Comparison of ENCODE assay signal across 9 cellular contexts in the genomic region with DNA sequence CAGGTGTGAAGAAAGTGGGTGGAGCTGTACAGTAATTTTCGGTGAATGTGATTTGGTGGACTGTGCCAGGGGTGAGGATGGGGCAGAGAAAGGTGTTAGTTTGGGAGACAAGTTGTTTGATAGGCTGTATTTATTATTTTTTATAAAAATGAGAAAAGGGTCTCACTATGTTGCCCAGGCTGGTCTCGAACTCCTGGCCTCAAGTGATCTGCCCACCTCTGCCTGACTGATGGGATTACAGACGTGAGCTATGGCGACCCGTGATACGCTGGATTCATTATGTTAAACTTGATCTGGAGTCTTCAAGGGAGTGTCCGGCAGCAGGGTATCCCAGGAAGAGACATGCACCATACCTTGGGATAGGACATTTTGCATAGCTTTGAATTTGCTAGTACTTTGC. TPM values are rescaled to one million over a fixed set of nuclear protein-coding genes. Genes with fewer than 3 reads are reported as not detected.
DNase-seq lines count a peak whose midpoint lies in the region; ATAC-seq and TF ChIP-seq lines count a peak whose summit lies in the region.
"Had no signal": no experiment of that assay in that cellular context is flagged by ENCODE, and none has a peak within 500 bp of the region (broad histone marks: within the 10 kb centered on the region; RNA-seq: fewer than 3 reads in every experiment).

No MANE protein-coding gene starts in this region.

- H3K27ac ChIP-seq in HEK293 (ENCODE audit: extremely low read depth, low read depth, low read length): no peak overlapping the region; the same call in 1 of the 2 replicates

- H3K9me3 ChIP-seq in HEK293 (ENCODE audit: control insufficient read depth, insufficient read depth, low read depth, low read length) (no peaks in the 10 kb centered on the region; the same call in 1 of the 2 replicates), iPS-15b (ENCODE audit: control insufficient read depth, insufficient read depth, low read length) (no peaks in the 10 kb centered on the region), HAP-1 (no peaks in the 10 kb centered on the region)

- H3K9ac ChIP-seq in iPS-15b (ENCODE audit: low read depth, low read length): no peak overlapping the region

- ATAC-seq in activated B cell treated with CpG ODN at 0.5 μM for 24 hours (ENCODE audit: low read depth) (no peak), GM21737 (IDR thresholded peaks at IDR 0.05; ENCODE audit: unreplicated experiment) (no peak), GM18907 (IDR thresholded peaks at IDR 0.05; ENCODE audit: unreplicated experiment) (no peak)
- ATAC-seq in stimulated activated memory B cell treated with anti-CD40 and anti-IgM and Interleukin-4, amounts not matched to agents 10 μg/mL and 1 μg/mL and 100 μg/mL, for 72 hours: no peak

- H3K27ac Mint-ChIP-seq in activated B cell treated with CpG ODN at 0.5 μM for 24 hours: peak overlapping the region; percentile 79
- peak overlapping the region; percentile 81 for H3K27ac Mint-ChIP-seq in stimulated activated memory B cell treated with anti-CD40 and anti-IgM and Interleukin-4, amounts not matched to agents 10 μg/mL and 1 μg/mL and 100 μg/mL, for 72 hours

- H3K27me3 ChIP-seq in iPS-15b (ENCODE audit: control insufficient read depth, insufficient read depth, low read length) (no peaks in the 10 kb centered on the region), HAP-1 (ENCODE audit: low read depth) (no peaks in the 10 kb centered on the region)

- TF ChIP-seq CTCF in HEK293 (tag by site-specific recombination; IDR thresholded peaks at IDR 0.05) (no peak), activated B cell treated with CpG ODN at 0.5 μM for 24 hours (IDR thresholded peaks at IDR 0.05) (no peak)

- H3K36me3 Mint-ChIP-seq in activated B cell treated with CpG ODN at 0.5 μM for 24 hours (ENCODE audit: low read depth): peaks cover 1% of the 10 kb centered on the region
- H3K36me3 Mint-ChIP-seq in stimulated activated memory B cell treated with anti-CD40 and anti-IgM and Interleukin-4, amounts not matched to agents 10 μg/mL and 1 μg/mL and 100 μg/mL, for 72 hours: peaks cover 6% of the 10 kb centered on the region

- peak overlapping the region; percentile 88 for H3K4me3 Mint-ChIP-seq in activated B cell treated with CpG ODN at 0.5 μM for 24 hours
- peak overlapping the region; percentile 96 for H3K4me3 Mint-ChIP-seq in stimulated activated memory B cell treated with anti-CD40 and anti-IgM and Interleukin-4, amounts not matched to agents 10 μg/mL and 1 μg/mL and 100 μg/mL, for 72 hours

- DNase-seq in activated B cell treated with CpG ODN at 0.5 μM for 24 hours (no peak), HAP-1 (ENCODE audit: low spot score in 2 of 2) (no peak)
- DNase-seq: activated CD4-positive, CD25-positive, alpha-beta regulatory T cell; head of caudate nucleus had no signal

- H3K9me3 Mint-ChIP-seq in activated B cell treated with CpG ODN at 0.5 μM for 24 hours: no peaks in the 10 kb centered on the region
- H3K9me3 Mint-ChIP-seq in stimulated activated memory B cell treated with anti-CD40 and anti-IgM and Interleukin-4, amounts not matched to agents 10 μg/mL and 1 μg/mL and 100 μg/mL, for 72 hours: peaks cover 5% of the 10 kb centered on the region

- peak overlapping the region; percentile 86; the same call in 1 of the 2 replicates for H3K4me3 ChIP-seq in HEK293 (ENCODE audit: low read depth, low read length)
- peak overlapping the region; percentile 77 for H3K4me3 ChIP-seq in iPS-15b (ENCODE audit: low read depth, low read length)
- H3K4me3 ChIP-seq in HAP-1: no peak overlapping the region; the same call in 1 of the 2 replicates

- intact Hi-C loops in activated B cell treated with CpG ODN at 0.5 μM for 24 hours (cut with micrococcal nuclease): loop anchor here (2.0 to 10.0 kb wide), 7 partner anchors 187 to 1333 kb away; a partner anchor contains a TSS

- POLR2A ChIA-PET in HEK293 (lab: Yijun Ruan, JAX): interaction anchor here (0.7 to 0.8 kb wide), 2 partner anchors 10 to 176 kb away, joined by 3 to 7 read pairs; no protein-coding TSS in a partner anchor
- POLR2A ChIA-PET in activated B cell treated with CpG ODN at 0.5 μM for 24 hours (lab: Charles Lee): interaction anchor here (0.7 to 2.8 kb wide), 8 partner anchors 8 to 382 kb away, joined by 3 to 72 read pairs (median 6); a partner anchor contains a TSS

- peaks cover 0 to 3% of the 10 kb centered on the region in 2 experiments; a peak in 1 of 3 replicates for H3K36me3 ChIP-seq in HEK293 (ENCODE audit: control insufficient read depth in 2 of 2, insufficient read depth in 1 of 2, low read length in 2 of 2)
- no peaks in the 10 kb centered on the region for H3K36me3 ChIP-seq in iPS-15b (ENCODE audit: control insufficient read depth, insufficient read depth, low read length)
- 0 out of 2 replicates have a peak, but pooled peaks cover 3% of the 10 kb centered on the region for H3K36me3 ChIP-seq in HAP-1 (replicated peaks)

- H3K4me1 ChIP-seq in HEK293 (ENCODE audit: control insufficient read depth, insufficient read depth, low read length): peaks cover 19% of the 10 kb centered on the region
- peaks cover 5% of the 10 kb centered on the region for H3K4me1 ChIP-seq in iPS-15b (ENCODE audit: control insufficient read depth, insufficient read depth, low read length)
- H3K4me1 ChIP-seq in HAP-1: peaks cover 16% of the 10 kb centered on the region

- in situ Hi-C loops in HAP-1 (cut with MboI; ENCODE audit: low sequenced_read_pairs): no loop called here

- CTCF ChIA-PET in HEK293 (lab: Yijun Ruan, JAX) (interaction anchor here (0.6 to 1.9 kb wide), 2 partner anchors 194 to 287 kb away, joined by 3 to 7 read pairs; no protein-coding TSS in a partner anchor), activated B cell treated with CpG ODN at 0.5 μM for 24 hours (lab: Charles Lee) (interaction anchor here (0.8 kb wide), 1 partner anchor 408 kb away, joined by 3 read pairs; no protein-coding TSS in a partner anchor)

- peaks cover 52% of the 10 kb centered on the region for H3K4me1 Mint-ChIP-seq in activated B cell treated with CpG ODN at 0.5 μM for 24 hours
- peaks cover 50% of the 10 kb centered on the region for H3K4me1 Mint-ChIP-seq in stimulated activated memory B cell treated with anti-CD40 and anti-IgM and Interleukin-4, amounts not matched to agents 10 μg/mL and 1 μg/mL and 100 μg/mL, for 72 hours

- H3K27me3 Mint-ChIP-seq in activated B cell treated with CpG ODN at 0.5 μM for 24 hours: no peaks in the 10 kb centered on the region
- H3K27me3 Mint-ChIP-seq in stimulated activated memory B cell treated with anti-CD40 and anti-IgM and Interleukin-4, amounts not matched to agents 10 μg/mL and 1 μg/mL and 100 μg/mL, for 72 hours: no peaks in the 10 kb centered on the region

TF ChIP-seq in HEK293, 187 proteins besides CTCF, POLR2A, EP300 and RAD21:
- peak; percentile 98 for TF ChIP-seq ZNF121 (tag by site-specific recombination; IDR thresholded peaks at IDR 0.05)
- TF ChIP-seq, protein P1, sequence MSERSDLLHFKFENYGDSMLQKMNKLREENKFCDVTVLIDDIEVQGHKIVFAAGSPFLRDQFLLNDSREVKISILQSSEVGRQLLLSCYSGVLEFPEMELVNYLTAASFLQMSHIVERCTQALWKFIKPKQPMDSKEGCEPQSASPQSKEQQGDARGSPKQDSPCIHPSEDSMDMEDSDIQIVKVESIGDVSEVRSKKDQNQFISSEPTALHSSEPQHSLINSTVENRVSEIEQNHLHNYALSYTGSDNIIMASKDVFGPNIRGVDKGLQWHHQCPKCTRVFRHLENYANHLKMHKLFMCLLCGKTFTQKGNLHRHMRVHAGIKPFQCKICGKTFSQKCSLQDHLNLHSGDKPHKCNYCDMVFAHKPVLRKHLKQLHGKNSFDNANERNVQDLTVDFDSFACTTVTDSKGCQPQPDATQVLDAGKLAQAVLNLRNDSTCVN (tag by site-specific recombination; optimal IDR thresholded peaks at IDR 0.05): no peak
- TF ChIP-seq, protein P2, sequence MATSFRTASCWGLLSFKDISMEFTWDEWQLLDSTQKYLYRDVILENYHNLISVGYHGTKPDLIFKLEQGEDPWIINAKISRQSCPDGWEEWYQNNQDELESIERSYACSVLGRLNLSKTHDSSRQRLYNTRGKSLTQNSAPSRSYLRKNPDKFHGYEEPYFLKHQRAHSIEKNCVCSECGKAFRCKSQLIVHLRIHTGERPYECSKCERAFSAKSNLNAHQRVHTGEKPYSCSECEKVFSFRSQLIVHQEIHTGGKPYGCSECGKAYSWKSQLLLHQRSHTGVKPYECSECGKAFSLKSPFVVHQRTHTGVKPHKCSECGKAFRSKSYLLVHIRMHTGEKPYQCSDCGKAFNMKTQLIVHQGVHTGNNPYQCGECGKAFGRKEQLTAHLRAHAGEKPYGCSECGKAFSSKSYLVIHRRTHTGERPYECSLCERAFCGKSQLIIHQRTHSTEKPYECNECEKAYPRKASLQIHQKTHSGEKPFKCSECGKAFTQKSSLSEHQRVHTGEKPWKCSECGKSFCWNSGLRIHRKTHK (tag by site-specific recombination; IDR thresholded peaks at IDR 0.05): no peak
- TF ChIP-seq ZNF561 (tag by site-specific recombination; IDR thresholded peaks at IDR 0.05; ENCODE audit: borderline replicate concordance): no peak
- no peak for TF ChIP-seq ZBTB1 (tag by site-specific recombination; IDR thresholded peaks at IDR 0.05)

RNA-seq across cellular contexts. Expression of a gene that starts 1.3 kb away (rescaled TPM):
- total RNA-seq in activated B cell treated with CpG ODN at 0.5 μM for 24 hours: 39.6 and 45.2 TPM in 2 replicates
